Comparison of ENCODE assay signal across 8 cellular contexts in genomic region chr9:136482793-136483588, GRCh38. TPM values are rescaled to one million over a fixed set of nuclear protein-coding genes. Genes with fewer than 3 reads are reported as not detected.
DNase-seq lines count a peak whose midpoint lies in the region; ATAC-seq and TF ChIP-seq lines count a peak whose summit lies in the region.

A gene with protein sequence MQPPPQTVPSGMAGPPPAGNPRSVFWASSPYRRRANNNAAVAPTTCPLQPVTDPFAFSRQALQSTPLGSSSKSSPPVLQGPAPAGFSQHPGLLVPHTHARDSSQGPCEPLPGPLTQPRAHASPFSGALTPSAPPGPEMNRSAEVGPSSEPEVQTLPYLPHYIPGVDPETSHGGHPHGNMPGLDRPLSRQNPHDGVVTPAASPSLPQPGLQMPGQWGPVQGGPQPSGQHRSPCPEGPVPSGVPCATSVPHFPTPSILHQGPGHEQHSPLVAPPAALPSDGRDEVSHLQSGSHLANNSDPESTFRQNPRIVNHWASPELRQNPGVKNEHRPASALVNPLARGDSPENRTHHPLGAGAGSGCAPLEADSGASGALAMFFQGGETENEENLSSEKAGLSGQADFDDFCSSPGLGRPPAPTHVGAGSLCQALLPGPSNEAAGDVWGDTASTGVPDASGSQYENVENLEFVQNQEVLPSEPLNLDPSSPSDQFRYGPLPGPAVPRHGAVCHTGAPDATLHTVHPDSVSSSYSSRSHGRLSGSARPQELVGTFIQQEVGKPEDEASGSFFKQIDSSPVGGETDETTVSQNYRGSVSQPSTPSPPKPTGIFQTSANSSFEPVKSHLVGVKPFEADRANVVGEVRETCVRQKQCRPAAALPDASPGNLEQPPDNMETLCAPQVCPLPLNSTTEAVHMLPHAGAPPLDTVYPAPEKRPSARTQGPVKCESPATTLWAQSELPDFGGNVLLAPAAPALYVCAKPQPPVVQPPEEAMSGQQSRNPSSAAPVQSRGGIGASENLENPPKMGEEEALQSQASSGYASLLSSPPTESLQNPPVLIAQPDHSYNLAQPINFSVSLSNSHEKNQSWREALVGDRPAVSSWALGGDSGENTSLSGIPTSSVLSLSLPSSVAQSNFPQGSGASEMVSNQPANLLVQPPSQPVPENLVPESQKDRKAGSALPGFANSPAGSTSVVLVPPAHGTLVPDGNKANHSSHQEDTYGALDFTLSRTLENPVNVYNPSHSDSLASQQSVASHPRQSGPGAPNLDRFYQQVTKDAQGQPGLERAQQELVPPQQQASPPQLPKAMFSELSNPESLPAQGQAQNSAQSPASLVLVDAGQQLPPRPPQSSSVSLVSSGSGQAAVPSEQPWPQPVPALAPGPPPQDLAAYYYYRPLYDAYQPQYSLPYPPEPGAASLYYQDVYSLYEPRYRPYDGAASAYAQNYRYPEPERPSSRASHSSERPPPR (N-terminal part only) (minus strand): TSS chr9:136483040. CDS start chr9:136477615, 5,425 bp downstream.

- H4K8ac ChIP-seq in IMR-90 (ENCODE audit: low read depth in 2 of 2, low read length in 2 of 2) = peak within 1 kb of the TSS; percentile 72 to 99

- H3K27ac ChIP-seq in IMR-90 (ENCODE audit: insufficient read depth, low read length) = peak within 1 kb of the TSS; percentile 96
- H3K27ac ChIP-seq in OCI-LY7 (ENCODE audit: low read depth, low read length, poor library complexity, severe bottlenecking) = peak within 1 kb of the TSS; percentile 91

- WGBS in IMR-90 (ENCODE audit: extremely low coverage in 2 of 2, insufficient read length in 1 of 2), 2 experiments = 0% methylated on average over 22 of the region's 109 CpGs; no CpG with 5 or more reads in 1 of the 2 experiments

- peak within 1 kb of the TSS; percentile 98 for H2BK5ac ChIP-seq in IMR-90 (ENCODE audit: low read depth, low read length, poor library complexity, severe bottlenecking)

- intact Hi-C loops in IMR-90 (cut with micrococcal nuclease) (loop anchor here (2.0 kb wide), 1 partner anchor 44 kb away; the partner anchor contains the start of gene INPP5E), OCI-LY7 (cut with micrococcal nuclease; ENCODE audit: unreplicated experiment) (loop anchor here (1.0 to 2.0 kb wide), 3 partner anchors 44 to 72 kb away; partner anchors contain the start of genes ENTR1, INPP5E and PMPCA)

- no peak for TF ChIP-seq RAD21 in IMR-90 (IDR thresholded peaks at IDR 0.05; ENCODE audit: low read length)

- peak; percentile 57 for ATAC-seq in GM21529 (IDR thresholded peaks at IDR 0.05; ENCODE audit: unreplicated experiment)
- ATAC-seq in IMR-90 (ENCODE audit: low read depth) = peak; percentile 82

- H4K20me1 ChIP-seq in IMR-90 (ENCODE audit: insufficient read depth, low read length) (peaks cover 53% of the 10 kb centered on the region), OCI-LY7 (ENCODE audit: insufficient read depth, low read length) (peaks cover 10% of the 10 kb centered on the region; the same call in 1 of the 2 replicates)

- H2AK5ac ChIP-seq in IMR-90 (ENCODE audit: low read depth, low read length) = peak within 1 kb of the TSS; percentile 95

- H2BK20ac ChIP-seq in IMR-90 (ENCODE audit: low read depth, low read length) = no peak within 1 kb of the TSS

- dilution Hi-C loops in IMR-90 (cut with HindIII; ENCODE audit: low sequenced_read_pairs, unreplicated experiment) = no loop called here

- H3K9me2 ChIP-seq in OCI-LY7 (ENCODE audit: insufficient read depth, low read length) = no peaks in the 10 kb centered on the region

- peaks cover 8% of the 10 kb centered on the region; the same call in 1 of the 2 replicates for H3K4me1 ChIP-seq in IMR-90 (ENCODE audit: control insufficient read depth, insufficient read depth, low read length)
- peaks cover 16% of the 10 kb centered on the region for H3K4me1 ChIP-seq in OCI-LY7 (ENCODE audit: insufficient read depth, low read length, poor library complexity, severe bottlenecking)

- H3K18ac ChIP-seq in IMR-90 (ENCODE audit: low read depth, low read length) = peak within 1 kb of the TSS; percentile 72

- DNase-seq in DMS 273 (lab: John Stamatoyannopoulos, UW; ENCODE audit: unreplicated experiment) (peak; percentile 100), IMR-90 (peak; percentile 97), OCI-LY7 (ENCODE audit: low spot score) (peak; percentile 96), activated T-cell treated with anti-CD3 and anti-CD28 coated beads for 1 hour (ENCODE audit: low read depth) (peak; percentile 100), epidermal melanocyte (ENCODE audit: insufficient read length, low spot score) (peak; percentile 93), middle frontal gyrus (ENCODE audit: extremely low spot score, low spot score) (peak; percentile 86)
- DNase-seq in stimulated activated CD8-positive, alpha-beta memory T cell treated with anti-CD3 and anti-CD28 coated beads, Interleukin-2, amount 100 ng/mL, for 1 hour (ENCODE audit: low read depth in 2 of 2) = peak; percentile 99 to 100

- H3K79me2 ChIP-seq in OCI-LY7 (ENCODE audit: insufficient read depth, low read depth, low read length) = peaks cover 46% of the 10 kb centered on the region

- H3K4me2 ChIP-seq in IMR-90 (ENCODE audit: low read depth, low read length) (peak within 1 kb of the TSS; percentile 100), OCI-LY7 (ENCODE audit: low read length) (peak within 1 kb of the TSS; percentile 92)

- in situ Hi-C loops in IMR-90 (cut with MboI; ENCODE audit: low sequenced_read_pairs) = no loop called here

- H3K4ac ChIP-seq in IMR-90 (ENCODE audit: low read depth, low read length) = peak within 1 kb of the TSS; percentile 100

- H3K79me1 ChIP-seq in IMR-90 (ENCODE audit: low read depth in 1 of 2, low read length in 2 of 2) = peaks cover 0 to 19% of the 10 kb centered on the region in 2 experiments; a peak in 2 of 4 replicates

- peak within 1 kb of the TSS; percentile 100 for H3K14ac ChIP-seq in IMR-90 (replicated peaks; ENCODE audit: low read depth, low read length)

- H4K5ac ChIP-seq in IMR-90 (ENCODE audit: low read depth, low read length) = peak within 1 kb of the TSS; percentile 75

- peak within 1 kb of the TSS; percentile 90 for H2BK120ac ChIP-seq in IMR-90 (ENCODE audit: low read depth, low read length)

- peak within 1 kb of the TSS; percentile 99 for H2AFZ ChIP-seq in IMR-90 (replicated peaks; ENCODE audit: low read length, poor library complexity)
- peak within 1 kb of the TSS; percentile 18; the same call in 1 of the 2 replicates for H2AFZ ChIP-seq in OCI-LY7 (ENCODE audit: low read length)

- H3K36me3 ChIP-seq in IMR-90 (ENCODE audit: control insufficient read depth, insufficient read depth, low read length) (peaks cover 7% of the 10 kb centered on the region), OCI-LY7 (ENCODE audit: insufficient read depth, low read length) (peaks cover 13% of the 10 kb centered on the region)

- peak within 1 kb of the TSS; percentile 99 for H2AK9ac ChIP-seq in IMR-90 (replicated peaks; ENCODE audit: low read depth, low read length, poor library complexity)

- H3K9ac ChIP-seq in IMR-90 (ENCODE audit: low read depth, low read length) = peak within 1 kb of the TSS; percentile 96

- no peaks in the 10 kb centered on the region; the same call in 1 of the 2 replicates for H3K27me3 ChIP-seq in IMR-90 (ENCODE audit: control insufficient read depth, insufficient read depth, low read length)

- peak within 1 kb of the TSS; percentile 93 for H3K56ac ChIP-seq in IMR-90 (ENCODE audit: extremely low read depth, insufficient read depth, low read length)

- TF ChIP-seq CTCF in IMR-90 (conservative IDR thresholded peaks at IDR 0.05; ENCODE audit: low read depth, low read length) = no peak
- no peak for TF ChIP-seq CTCF in OCI-LY7 (conservative IDR thresholded peaks at IDR 0.05; ENCODE audit: low read length)

- no TSS peak for BruUV-seq in IMR-90 (replicated peaks; lab: Mats Ljungman, UMichigan)
- BruUV-seq in OCI-LY7 (replicated peaks; lab: Mats Ljungman, UMichigan) = no TSS peak

- CTCF ChIA-PET in IMR-90 (lab: Yijun Ruan, JAX) (no interaction called here), OCI-LY7 (lab: Charles Lee; ENCODE audit: unreplicated experiment) (no interaction called here)

- peak within 1 kb of the TSS; percentile 93; the same call in 1 of the 3 replicates for H2BK15ac ChIP-seq in IMR-90 (ENCODE audit: low read depth, low read length)

- peak within 1 kb of the TSS; percentile 92 for H3K4me3 ChIP-seq in IMR-90 (ENCODE audit: insufficient read depth, low read depth, low read length)
- peak within 1 kb of the TSS; percentile 97 for H3K4me3 ChIP-seq in OCI-LY7 (ENCODE audit: low read depth, low read length, poor library complexity, severe bottlenecking)

- peak within 1 kb of the TSS; percentile 99 for H4K91ac ChIP-seq in IMR-90 (ENCODE audit: insufficient read depth, low read depth, low read length)

- POLR2A ChIA-PET in IMR-90 (lab: Charles Lee; ENCODE audit: unreplicated experiment) = no interaction called here
- POLR2A ChIA-PET in OCI-LY7 (lab: Charles Lee) = no interaction called here

- peak within 1 kb of the TSS; percentile 100 for H3K23ac ChIP-seq in IMR-90 (ENCODE audit: low read depth, low read length)

- H3K9me3 ChIP-seq in IMR-90 (ENCODE audit: control insufficient read depth, insufficient read depth, low read length) = no peaks in the 10 kb centered on the region
- H3K9me3 ChIP-seq in OCI-LY7 (ENCODE audit: low read length) = no peaks in the 10 kb centered on the region

- peak; percentile 96 for TF ChIP-seq POLR2A in IMR-90 (IDR thresholded peaks at IDR 0.05; ENCODE audit: low read depth, low read length)

- no peaks in the 10 kb centered on the region; the same call in 1 of the 2 replicates for H3K9me1 ChIP-seq in IMR-90 (ENCODE audit: insufficient read depth, low read length)

TF ChIP-seq in IMR-90, 13 proteins besides CTCF, POLR2A, EP300 and RAD21:
- TF ChIP-seq CEBPB (IDR thresholded peaks at IDR 0.05; ENCODE audit: low read depth, low read length) (peak; percentile 78), MAZ (IDR thresholded peaks at IDR 0.05; ENCODE audit: borderline replicate concordance, low read depth, low read length) (peak; percentile 94; the same call in 1 of the 2 replicates), CHD1 (IDR thresholded peaks at IDR 0.05; ENCODE audit: low read depth, low read length) (peak; percentile 98), RCOR1 (IDR thresholded peaks at IDR 0.05; ENCODE audit: insufficient replicate concordance, low read length) (peak; percentile 44), BHLHE40 (IDR thresholded peaks at IDR 0.05; ENCODE audit: low read depth, low read length) (no peak)
- TF ChIP-seq, protein P1, sequence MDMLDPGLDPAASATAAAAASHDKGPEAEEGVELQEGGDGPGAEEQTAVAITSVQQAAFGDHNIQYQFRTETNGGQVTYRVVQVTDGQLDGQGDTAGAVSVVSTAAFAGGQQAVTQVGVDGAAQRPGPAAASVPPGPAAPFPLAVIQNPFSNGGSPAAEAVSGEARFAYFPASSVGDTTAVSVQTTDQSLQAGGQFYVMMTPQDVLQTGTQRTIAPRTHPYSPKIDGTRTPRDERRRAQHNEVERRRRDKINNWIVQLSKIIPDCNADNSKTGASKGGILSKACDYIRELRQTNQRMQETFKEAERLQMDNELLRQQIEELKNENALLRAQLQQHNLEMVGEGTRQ (IDR thresholded peaks at IDR 0.05; ENCODE audit: low read depth, low read length) = no peak

RNA-seq across cellular contexts. Expression of the gene that starts here (rescaled TPM):
- total RNA-seq in IMR-90 (2012; rRNA removed) = 12.2 and 12.8 TPM in 2 replicates
- polyA plus RNA-seq in IMR-90 (2012; rRNA removed) = 42.2 and 48.1 TPM in 2 replicates
- polyA plus RNA-seq in IMR-90 (2012; cell fraction: cytosol; rRNA removed) = 26.9 and 29.1 TPM in 2 replicates
- polyA plus RNA-seq in IMR-90 (2012; cell fraction: nucleus; rRNA removed; ENCODE audit: low replicate concordance) = 106 and 130 TPM in 2 replicates
- total RNA-seq in OCI-LY7 (2014; rRNA removed; shearing (Covaris generic)) = 15.5 and 23.7 TPM in 2 replicates
- 52.0 and 60.1 TPM in 2 replicates for total RNA-seq in OCI-LY7 (2022)

Comparison
In these comparisons a context has a peak if more than half of its experiments do, and no peak if none do; other contexts are left out.
1. Peak in every context shown above with its lines: DNase-seq, ATAC-seq, H3K4me3 ChIP-seq and H3K27ac ChIP-seq.